ENCODE assay signal across 20 cellular contexts in the genomic region with DNA sequence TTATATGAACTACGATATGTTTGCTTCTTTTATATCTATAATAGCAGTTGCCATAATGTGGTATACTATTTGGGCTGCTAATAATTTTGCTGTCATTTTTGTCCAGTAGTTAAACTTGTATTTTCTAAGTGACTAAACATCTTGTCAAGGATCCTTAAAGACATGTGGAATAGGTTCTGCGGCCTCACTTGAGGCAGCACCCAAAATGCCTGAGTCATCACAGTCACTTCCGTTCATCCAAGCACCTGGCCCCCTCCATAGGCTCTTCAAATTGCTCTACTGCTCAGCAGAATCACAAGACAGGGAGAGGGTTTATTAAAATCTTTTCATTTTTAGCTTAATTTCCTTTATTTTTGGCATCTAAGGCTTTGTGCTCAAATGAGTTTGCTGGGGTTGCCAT.
"Had no signal": no experiment of that assay in that cellular context is flagged by ENCODE, and none has a peak within 500 bp of the region (broad histone marks: within the 10 kb centered on the region; RNA-seq: fewer than 3 reads in every experiment).

No MANE protein-coding gene starts in this region.

- H3K4me3 ChIP-seq: body of pancreas, heart right ventricle, thoracic aorta, upper lobe of left lung had no signal

- H3K27ac Mint-ChIP-seq: activated B cell treated with CpG ODN at 0.5 μM for 24 hours; activated CD4-positive, alpha-beta T cell treated with anti-CD3 and anti-CD28 coated beads for 36 hours; activated naive CD4-positive, alpha-beta T cell treated with anti-CD3 and anti-CD28 coated beads, Interleukin-2, amount 10 ng/mL, durations not matched to agents 7 days and 5 days; activated naive CD8-positive, alpha-beta T cell treated with anti-CD3 and anti-CD28 coated beads, Interleukin-2, amount 50 U/mL, for 24 hours; activated T-cell treated with anti-CD3 and anti-CD28 coated beads, Interleukin-2, amount 50 U/mL, for 72 hours; mesothelial cell of epicardium had no signal

- DNase-seq: activated B cell treated with CpG ODN at 0.5 μM for 24 hours; activated CD4-positive, alpha-beta T cell treated with anti-CD3 and anti-CD28 coated beads for 36 hours; activated CD4-positive, alpha-beta T cell treated with anti-CD3 and anti-CD28 coated beads, Interleukin-2, amount 50 U/mL, for 48 hours; activated effector memory CD4-positive, alpha-beta T cell treated with anti-CD3 and anti-CD28 coated beads, Interleukin-2, amount 50 U/mL, for 16 hours; activated naive CD4-positive, alpha-beta T cell treated with anti-CD3 and anti-CD28 coated beads, Interleukin-2, amount 10 ng/mL, durations not matched to agents 7 days and 5 days; activated naive CD8-positive, alpha-beta T cell treated with anti-CD3 and anti-CD28 coated beads, Interleukin-2, amount 50 U/mL, for 24 hours; activated T-cell treated with anti-CD3 and anti-CD28 coated beads, Interleukin-2, amount 50 U/mL, for 72 hours; body of pancreas; heart right ventricle; left colon; naive thymus-derived CD8-positive, alpha-beta T cell; retina; stimulated activated CD4-positive, alpha-beta T cell treated with anti-CD3 and anti-CD28 coated beads, Interleukin-4, amount 100 ng/mL, for 24 hours; stimulated activated naive CD4-positive, alpha-beta T cell treated with Interleukin-2 at 50 U/mL for 16 hours; T-helper 1 cell had no signal

- FAIRE-seq: keratinocyte had no signal

- H3K9me3 ChIP-seq: body of pancreas, heart right ventricle, thoracic aorta, upper lobe of left lung had no signal

- H3K27me3 Mint-ChIP-seq: activated B cell treated with CpG ODN at 0.5 μM for 24 hours; activated CD4-positive, alpha-beta T cell treated with anti-CD3 and anti-CD28 coated beads for 36 hours; activated naive CD8-positive, alpha-beta T cell treated with anti-CD3 and anti-CD28 coated beads, Interleukin-2, amount 50 U/mL, for 24 hours; naive thymus-derived CD8-positive, alpha-beta T cell; progenitor cell of endocrine pancreas had no signal

- H3K27me3 ChIP-seq: body of pancreas, heart right ventricle, upper lobe of left lung had no signal

- H3K36me3 Mint-ChIP-seq: activated naive CD4-positive, alpha-beta T cell treated with anti-CD3 and anti-CD28 coated beads, Interleukin-2, amount 10 ng/mL, durations not matched to agents 7 days and 5 days had no signal

- H3K4me1 Mint-ChIP-seq: activated B cell treated with CpG ODN at 0.5 μM for 24 hours had no signal

- H3K27ac ChIP-seq: body of pancreas, heart right ventricle, thoracic aorta, upper lobe of left lung had no signal

- ATAC-seq: activated CD4-positive, alpha-beta T cell treated with anti-CD3 and anti-CD28 coated beads for 36 hours; activated naive CD8-positive, alpha-beta T cell treated with anti-CD3 and anti-CD28 coated beads, Interleukin-2, amount 50 U/mL, for 24 hours; activated T-cell treated with anti-CD3 and anti-CD28 coated beads, Interleukin-2, amount 50 U/mL, for 72 hours; body of pancreas; heart right ventricle; left colon had no signal

- H3K9me3 Mint-ChIP-seq: activated B cell treated with CpG ODN at 0.5 μM for 24 hours; activated naive CD4-positive, alpha-beta T cell treated with anti-CD3 and anti-CD28 coated beads, Interleukin-2, amount 10 ng/mL, durations not matched to agents 7 days and 5 days; activated naive CD8-positive, alpha-beta T cell treated with anti-CD3 and anti-CD28 coated beads, Interleukin-2, amount 50 U/mL, for 24 hours; activated T-cell treated with anti-CD3 and anti-CD28 coated beads, Interleukin-2, amount 50 U/mL, for 72 hours; mesothelial cell of epicardium; naive thymus-derived CD8-positive, alpha-beta T cell had no signal

- H3K4me1 ChIP-seq: body of pancreas, heart right ventricle, upper lobe of left lung had no signal

- H3K4me3 Mint-ChIP-seq: activated B cell treated with CpG ODN at 0.5 μM for 24 hours; activated CD4-positive, alpha-beta T cell treated with anti-CD3 and anti-CD28 coated beads for 36 hours; activated naive CD4-positive, alpha-beta T cell treated with anti-CD3 and anti-CD28 coated beads, Interleukin-2, amount 10 ng/mL, durations not matched to agents 7 days and 5 days; activated naive CD8-positive, alpha-beta T cell treated with anti-CD3 and anti-CD28 coated beads, Interleukin-2, amount 50 U/mL, for 24 hours; activated T-cell treated with anti-CD3 and anti-CD28 coated beads, Interleukin-2, amount 50 U/mL, for 72 hours; mesothelial cell of epicardium; naive thymus-derived CD8-positive, alpha-beta T cell had no signal

- H3K36me3 ChIP-seq: upper lobe of left lung had no signal
